15 cellular contexts compared by ENCODE assay signal in genomic region chr4:2290488-2290887, GRCh38. TPM values are rescaled to one million over a fixed set of nuclear protein-coding genes. Genes with fewer than 3 reads are reported as not detected.
DNase-seq lines count a peak whose midpoint lies in the region; ATAC-seq lines count a peak whose summit lies in the region.
"Had no signal": no experiment of that assay in that cellular context is flagged by ENCODE, and none has a peak within 500 bp of the region (broad histone marks: within the 10 kb centered on the region; RNA-seq: fewer than 3 reads in every experiment).

No MANE protein-coding gene starts in this region.

- peaks cover 8% of the 10 kb centered on the region for H3K27me3 Mint-ChIP-seq in T-helper 2 cell treated with Interferon-gamma antibody and Interleukin-4, amounts not matched to agents 5 μg/mL and 100 μg/mL, for 36 hours (ENCODE audit: low read depth)
- H3K27me3 Mint-ChIP-seq in CD8-positive, alpha-beta memory T cell: peaks cover 0 to under 1% of the 10 kb centered on the region in 2 donors
- H3K27me3 Mint-ChIP-seq in activated naive CD8-positive, alpha-beta T cell treated with anti-CD3 and anti-CD28 coated beads, Interleukin-2, amount 50 U/mL, for 24 hours: no peaks in the 10 kb centered on the region
- no peaks in the 10 kb centered on the region for H3K27me3 Mint-ChIP-seq in natural killer cell treated with Interleukin-12 subunit alpha and Interleukin-12 subunit beta and Interleukin-15 and Interleukin-18, amount 100 ng/mL, for 72 hours
- H3K27me3 Mint-ChIP-seq: brain had no signal

- H3K4me1 Mint-ChIP-seq in T-helper 2 cell treated with Interferon-gamma antibody and Interleukin-4, amounts not matched to agents 5 μg/mL and 100 μg/mL, for 36 hours (ENCODE audit: low read depth): peaks cover 12% of the 10 kb centered on the region
- H3K4me1 Mint-ChIP-seq in CD8-positive, alpha-beta memory T cell: peaks cover 30 to 64% (median 39%) of the 10 kb centered on the region in 3 donors
- peaks cover 31% of the 10 kb centered on the region for H3K4me1 Mint-ChIP-seq in activated naive CD8-positive, alpha-beta T cell treated with anti-CD3 and anti-CD28 coated beads, Interleukin-2, amount 50 U/mL, for 24 hours
- H3K4me1 Mint-ChIP-seq in natural killer cell treated with Interleukin-12 subunit alpha and Interleukin-12 subunit beta and Interleukin-15 and Interleukin-18, amount 100 ng/mL, for 72 hours (ENCODE audit: low read depth in 2 of 2): peaks cover 12 to 22% of the 10 kb centered on the region in 2 donors

- no peak for DNase-seq in T-helper 2 cell treated with Interferon-gamma antibody and Interleukin-4, amounts not matched to agents 5 μg/mL and 100 μg/mL, for 36 hours (ENCODE audit: low spot score)
- DNase-seq in T-helper 2 cell (no peak), CD1c-positive myeloid dendritic cell (ENCODE audit: extremely low spot score) (no peak), KBM-7 (no peak)
- DNase-seq in CD8-positive, alpha-beta memory T cell: no peak
- no peak for DNase-seq in activated naive CD8-positive, alpha-beta T cell treated with anti-CD3 and anti-CD28 coated beads, Interleukin-2, amount 50 U/mL, for 24 hours
- no peak for DNase-seq in natural killer cell treated with Interleukin-12 subunit alpha and Interleukin-12 subunit beta and Interleukin-15 and Interleukin-18, amount 100 ng/mL, for 72 hours (ENCODE audit: low spot score)
- DNase-seq: DMS153, NCI-H1105 treated with DMSO at 0.1 percent for 48 hours, NCI-H524, RPMI8226 had no signal

- H3K36me3 Mint-ChIP-seq in T-helper 2 cell treated with Interferon-gamma antibody and Interleukin-4, amounts not matched to agents 5 μg/mL and 100 μg/mL, for 36 hours (ENCODE audit: low read depth): peaks cover 4% of the 10 kb centered on the region
- H3K36me3 Mint-ChIP-seq in CD8-positive, alpha-beta memory T cell: peaks cover 0 to 2% (median 1%) of the 10 kb centered on the region in 3 donors
- no peaks in the 10 kb centered on the region for H3K36me3 Mint-ChIP-seq in activated naive CD8-positive, alpha-beta T cell treated with anti-CD3 and anti-CD28 coated beads, Interleukin-2, amount 50 U/mL, for 24 hours (ENCODE audit: low read depth)
- H3K36me3 Mint-ChIP-seq in natural killer cell treated with Interleukin-12 subunit alpha and Interleukin-12 subunit beta and Interleukin-15 and Interleukin-18, amount 100 ng/mL, for 72 hours: no peaks in the 10 kb centered on the region
- H3K36me3 Mint-ChIP-seq: type B pancreatic cell had no signal

- no peaks in the 10 kb centered on the region for H3K9me3 Mint-ChIP-seq in T-helper 2 cell treated with Interferon-gamma antibody and Interleukin-4, amounts not matched to agents 5 μg/mL and 100 μg/mL, for 36 hours
- peaks cover 0 to 6% (median 0%) of the 10 kb centered on the region in 5 donors for H3K9me3 Mint-ChIP-seq in CD8-positive, alpha-beta memory T cell
- no peaks in the 10 kb centered on the region for H3K9me3 Mint-ChIP-seq in activated naive CD8-positive, alpha-beta T cell treated with anti-CD3 and anti-CD28 coated beads, Interleukin-2, amount 50 U/mL, for 24 hours
- no peaks in the 10 kb centered on the region for H3K9me3 Mint-ChIP-seq in natural killer cell treated with Interleukin-12 subunit alpha and Interleukin-12 subunit beta and Interleukin-15 and Interleukin-18, amount 100 ng/mL, for 72 hours

- no peaks in the 10 kb centered on the region for H3K27me3 ChIP-seq in CD8-positive, alpha-beta memory T cell (ENCODE audit: insufficient read depth, low read length, poor library complexity, severe bottlenecking)

- ATAC-seq in activated naive CD8-positive, alpha-beta T cell treated with anti-CD3 and anti-CD28 coated beads, Interleukin-2, amount 50 U/mL, for 24 hours: no peak
- ATAC-seq in natural killer cell treated with Interleukin-12 subunit alpha and Interleukin-12 subunit beta and Interleukin-15 and Interleukin-18, amount 100 ng/mL, for 72 hours: peak in 1 of 2 donors; percentile 44
- no peak for ATAC-seq in GM19397 (IDR thresholded peaks at IDR 0.05; ENCODE audit: unreplicated experiment)
- ATAC-seq: A549 had no signal

- POLR2A ChIA-PET in CD8-positive, alpha-beta memory T cell (lab: Charles Lee): interaction anchor here (1.1 to 3.3 kb wide), 5 partner anchors 9 to 178 kb away, joined by 3 to 28 read pairs (median 17); partner anchors contain the start of genes HAUS3, MXD4, POLN and RNF4

- in situ Hi-C loops in KBM-7 (cut with MboI; ENCODE audit: low pct_unique_long_range_greater_than_20kb, low sequenced_read_pairs): no loop called here

- peak overlapping the region; percentile 10 for H3K4me3 ChIP-seq in CD8-positive, alpha-beta memory T cell (ENCODE audit: low read length)
- H3K4me3 ChIP-seq: A549 had no signal

- no peaks in the 10 kb centered on the region for H3K36me3 ChIP-seq in CD8-positive, alpha-beta memory T cell (ENCODE audit: insufficient read depth, low read length)

- H3K9me3 ChIP-seq in CD8-positive, alpha-beta memory T cell (ENCODE audit: low read length): no peaks in the 10 kb centered on the region
- H3K9me3 ChIP-seq: A549 had no signal

- CTCF ChIA-PET in CD8-positive, alpha-beta memory T cell (lab: Charles Lee): interaction anchor here (0.8 to 2.2 kb wide), 10 partner anchors 9 to 245 kb away, joined by 3 to 14 read pairs (median 4); partner anchors contain the start of genes FAM193A and MXD4

- H3K27ac Mint-ChIP-seq in T-helper 2 cell treated with Interferon-gamma antibody and Interleukin-4, amounts not matched to agents 5 μg/mL and 100 μg/mL, for 36 hours: peak overlapping the region; percentile 64
- peak overlapping the region; percentile 93 to 98 (median 96) for H3K27ac Mint-ChIP-seq in CD8-positive, alpha-beta memory T cell
- H3K27ac Mint-ChIP-seq in activated naive CD8-positive, alpha-beta T cell treated with anti-CD3 and anti-CD28 coated beads, Interleukin-2, amount 50 U/mL, for 24 hours: peak overlapping the region; percentile 35
- peak overlapping the region; percentile 29 to 48 for H3K27ac Mint-ChIP-seq in natural killer cell treated with Interleukin-12 subunit alpha and Interleukin-12 subunit beta and Interleukin-15 and Interleukin-18, amount 100 ng/mL, for 72 hours
- H3K27ac Mint-ChIP-seq: type B pancreatic cell had no signal

- peak overlapping the region; percentile 78 for H3K4me3 Mint-ChIP-seq in T-helper 2 cell treated with Interferon-gamma antibody and Interleukin-4, amounts not matched to agents 5 μg/mL and 100 μg/mL, for 36 hours
- H3K4me3 Mint-ChIP-seq in CD8-positive, alpha-beta memory T cell: peak overlapping the region; percentile 66 to 86 (median 76)
- H3K4me3 Mint-ChIP-seq in activated naive CD8-positive, alpha-beta T cell treated with anti-CD3 and anti-CD28 coated beads, Interleukin-2, amount 50 U/mL, for 24 hours: peak overlapping the region; percentile 62
- H3K4me3 Mint-ChIP-seq in natural killer cell treated with Interleukin-12 subunit alpha and Interleukin-12 subunit beta and Interleukin-15 and Interleukin-18, amount 100 ng/mL, for 72 hours: peak overlapping the region; percentile 59
- H3K4me3 Mint-ChIP-seq: brain, type B pancreatic cell had no signal

- H3K27ac ChIP-seq in CD8-positive, alpha-beta memory T cell (ENCODE audit: low read depth, low read length): peak overlapping the region; percentile 65
- H3K27ac ChIP-seq: A549 had no signal

- peaks cover 51% of the 10 kb centered on the region for H3K4me1 ChIP-seq in CD8-positive, alpha-beta memory T cell (ENCODE audit: insufficient read depth, low read length)
- H3K4me1 ChIP-seq: A549 had no signal

RNA-seq across cellular contexts. Expression of gene MXD4, which starts 28.6 kb away (rescaled TPM):
- total RNA-seq in CD8-positive, alpha-beta memory T cell: 10 to 100 TPM; 10.2 to 12.2 TPM
- polyA plus RNA-seq in CD8-positive, alpha-beta memory T cell: 47.2 TPM
- total RNA-seq in natural killer cell treated with Interleukin-12 subunit alpha and Interleukin-12 subunit beta and Interleukin-15 and Interleukin-18, amount 100 ng/mL, for 72 hours: 10 to 100 TPM; 13.9 to 14.5 TPM

RNA-seq across cellular contexts. Expression of gene HAUS3, which starts 48.6 kb away (rescaled TPM):
- total RNA-seq in CD8-positive, alpha-beta memory T cell: 10 to 100 TPM; 23.8 to 23.9 TPM
- polyA plus RNA-seq in CD8-positive, alpha-beta memory T cell: 26.6 TPM
- 10 to 100 TPM; 17.6 to 30.0 TPM for total RNA-seq in natural killer cell treated with Interleukin-12 subunit alpha and Interleukin-12 subunit beta and Interleukin-15 and Interleukin-18, amount 100 ng/mL, for 72 hours

RNA-seq across cellular contexts. Expression of gene POLN, which starts 48.6 kb away (rescaled TPM):
- 1 to 10 TPM; 1.5 to 1.6 TPM for total RNA-seq in CD8-positive, alpha-beta memory T cell
- 0.55 TPM for polyA plus RNA-seq in CD8-positive, alpha-beta memory T cell
- total RNA-seq in natural killer cell treated with Interleukin-12 subunit alpha and Interleukin-12 subunit beta and Interleukin-15 and Interleukin-18, amount 100 ng/mL, for 72 hours: 1 to 10 TPM; 3.8 to 6.1 TPM

Comparison
In these comparisons a context has a peak if more than half of its experiments do, and no peak if none do; other contexts are left out.
1. H3K27ac Mint-ChIP-seq: peak in every context shown above with its lines; median percentile 96 in CD8-positive, alpha-beta memory T cell; 64 in T-helper 2 cell treated with Interferon-gamma antibody and Interleukin-4, amounts not matched to agents 5 μg/mL and 100 μg/mL, for 36 hours; 38 in natural killer cell treated with Interleukin-12 subunit alpha and Interleukin-12 subunit beta and Interleukin-15 and Interleukin-18, amount 100 ng/mL, for 72 hours; 35 in activated naive CD8-positive, alpha-beta T cell treated with anti-CD3 and anti-CD28 coated beads, Interleukin-2, amount 50 U/mL, for 24 hours.